ENCODE assay signal across 8 cellular contexts in genomic region chr9:129783516-129784361, GRCh38. TPM values are rescaled to one million over a fixed set of nuclear protein-coding genes. Genes with fewer than 3 reads are reported as not detected.
DNase-seq lines count a peak whose midpoint lies in the region; ATAC-seq and TF ChIP-seq lines count a peak whose summit lies in the region.

No MANE protein-coding gene starts in this region.

- ATAC-seq in GM21619 (IDR thresholded peaks at IDR 0.05; ENCODE audit: unreplicated experiment) (peak; percentile 51), left lung (peak; percentile 100), GM19324 (IDR thresholded peaks at IDR 0.05; ENCODE audit: low FRiP score, unreplicated experiment) (no peak)

- H3K4me3 ChIP-seq in AG09309 (ENCODE audit: control insufficient read depth, low read depth, low read length), result no peak overlapping the region
- H3K4me3 ChIP-seq in left lung, result no peak overlapping the region

- H3K9me3 ChIP-seq in left lung, result no peaks in the 10 kb centered on the region

- H3K36me3 ChIP-seq in left lung, result no peaks in the 10 kb centered on the region

- no peak overlapping the region for H3K27ac ChIP-seq in left lung

- peak; percentile 89 for TF ChIP-seq CTCF in AG09309 (IDR thresholded peaks at IDR 0.05; ENCODE audit: control insufficient read depth, insufficient read depth, low read depth, low read length, missing control alignments)
- peak; percentile 86 to 95 for TF ChIP-seq CTCF in left lung (IDR thresholded peaks at IDR 0.05)

- H3K4me1 ChIP-seq in left lung, result peaks cover 0 to 17% of the 10 kb centered on the region in 2 donors

- intact Hi-C loops in left lung (cut with DNase I), result loop anchor here in 1 of 2 donors (2.0 kb wide), 1 partner anchor 45 kb away; no protein-coding TSS in a partner anchor

- DNase-seq in AG09309 (ENCODE audit: low read depth) (peak; percentile 43), NCI-H226 (peak; percentile 50), cerebellum (ENCODE audit: low spot score) (peak; percentile 89), left lung (peak; percentile 56 to 79)
- DNase-seq in activated CD4-positive, alpha-beta T cell treated with anti-CD3 and anti-CD28 coated beads for 24 hours (ENCODE audit: low read depth in 2 of 2), result peak; percentile 58 to 77
- peak; percentile 61 to 64 for DNase-seq in stimulated activated CD4-positive, alpha-beta T cell treated with anti-CD3 and anti-CD28 coated beads, Interleukin-4, amount 100 ng/mL, for 48 hours (ENCODE audit: low read depth in 2 of 2)

- H3K27me3 ChIP-seq in left lung, result peaks cover 0 to 22% of the 10 kb centered on the region in 2 donors

RNA-seq across cellular contexts. Expression of gene TOR1B, which starts 19.2 kb away (rescaled TPM):
- total RNA-seq in cerebellum (31.8 TPM), left lung (10 to 100 TPM; 26.1 to 32.1 TPM)

RNA-seq across cellular contexts. Expression of gene PTGES, which starts 30.9 kb away (rescaled TPM):
- 1.5 TPM for total RNA-seq in cerebellum
- 1 to 10 TPM; 3.2 to 9.8 TPM for total RNA-seq in left lung

RNA-seq across cellular contexts. Expression of gene TOR1A, which starts 40.2 kb away (rescaled TPM):
- 20.6 TPM for total RNA-seq in cerebellum
- total RNA-seq in left lung, result 10 to 100 TPM; 32.0 to 38.5 TPM

RNA-seq across cellular contexts. Expression of gene C9orf78, which starts 51.3 kb away (rescaled TPM):
- total RNA-seq in cerebellum, result 21.0 TPM
- 10 to 100 TPM; 30.1 to 31.8 TPM for total RNA-seq in left lung

RNA-seq across cellular contexts. Expression of gene USP20, which starts 51.5 kb away (rescaled TPM):
- total RNA-seq in cerebellum, result 11.1 TPM
- total RNA-seq in left lung, result 10 to 100 TPM; 21.0 to 22.9 TPM
